In the genomic region with DNA sequence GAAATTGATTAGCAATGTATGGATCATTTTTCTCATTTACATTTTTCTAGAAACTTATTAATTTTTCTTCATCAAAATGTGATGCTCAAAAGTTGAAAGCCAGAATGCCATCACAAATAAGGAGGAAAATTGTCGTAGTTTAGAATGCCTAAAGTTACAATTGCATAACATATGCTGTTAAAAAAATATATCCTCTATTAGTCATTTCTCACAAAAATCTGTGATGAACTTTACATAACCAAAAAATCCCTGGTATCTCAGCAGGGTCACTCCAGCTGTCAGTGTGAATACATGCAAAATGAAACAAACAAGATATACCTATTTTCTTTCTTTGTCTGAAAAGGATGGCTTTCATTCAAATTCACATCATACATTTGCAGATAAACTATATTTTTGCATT, we compare ENCODE assay signal across 19 cellular contexts.
"Had no signal": no experiment of that assay in that cellular context is flagged by ENCODE, and none has a peak within 500 bp of the region (broad histone marks: within the 10 kb centered on the region; RNA-seq: fewer than 3 reads in every experiment).

No MANE protein-coding gene starts in this region.

- H2AFZ ChIP-seq: hepatocyte had no signal

- H3K4me1 Mint-ChIP-seq: activated CD8-positive, alpha-beta memory T cell treated with anti-CD3 and anti-CD28 coated beads, Interleukin-2, amount 10 ng/mL, durations not matched to agents 7 days and 5 days; stimulated activated naive CD8-positive, alpha-beta T cell treated with anti-CD3 and anti-CD28 coated beads, Interleukin-15, amount 100 ng/mL, for 72 hours had no signal

- H3K9me3 ChIP-seq: testis had no signal

- H3K27ac ChIP-seq: coronary artery, hepatocyte, testis had no signal

- H3K4me2 ChIP-seq: hepatocyte had no signal

- H3K27ac Mint-ChIP-seq: activated CD8-positive, alpha-beta memory T cell treated with anti-CD3 and anti-CD28 coated beads, Interleukin-2, amount 10 ng/mL, durations not matched to agents 7 days and 5 days; activated naive CD8-positive, alpha-beta T cell; nephron progenitor cell; stimulated activated naive CD8-positive, alpha-beta T cell treated with anti-CD3 and anti-CD28 coated beads, Interleukin-15, amount 100 ng/mL, for 72 hours had no signal

- H3K27me3 Mint-ChIP-seq: activated CD8-positive, alpha-beta memory T cell treated with anti-CD3 and anti-CD28 coated beads, Interleukin-2, amount 10 ng/mL, durations not matched to agents 7 days and 5 days; activated naive CD8-positive, alpha-beta T cell; stimulated activated naive CD8-positive, alpha-beta T cell treated with anti-CD3 and anti-CD28 coated beads, Interleukin-15, amount 100 ng/mL, for 72 hours had no signal

- H3K9me3 Mint-ChIP-seq: activated T-cell treated with anti-CD3 and anti-CD28 coated beads, Interleukin-2, amount 50 U/mL, for 4 hours; nephron progenitor cell; stimulated activated naive CD8-positive, alpha-beta T cell treated with anti-CD3 and anti-CD28 coated beads, Interleukin-15, amount 100 ng/mL, for 72 hours had no signal

- H3K4me3 ChIP-seq: coronary artery, hepatocyte, testis had no signal

- H3K4me3 Mint-ChIP-seq: activated CD8-positive, alpha-beta memory T cell treated with anti-CD3 and anti-CD28 coated beads, Interleukin-2, amount 10 ng/mL, durations not matched to agents 7 days and 5 days; activated naive CD8-positive, alpha-beta T cell; activated T-cell treated with anti-CD3 and anti-CD28 coated beads, Interleukin-2, amount 50 U/mL, for 4 hours; nephron progenitor cell; stimulated activated naive CD8-positive, alpha-beta T cell treated with anti-CD3 and anti-CD28 coated beads, Interleukin-15, amount 100 ng/mL, for 72 hours had no signal

- H3K79me2 ChIP-seq: hepatocyte had no signal

- DNase-seq: activated CD4-positive, alpha-beta T cell treated with anti-CD3 and anti-CD28 coated beads, Interleukin-2, amount 50 U/mL, for 4 hours; activated CD4-positive, CD25-positive, alpha-beta regulatory T cell treated with anti-CD3 and anti-CD28 coated beads, Interleukin-2, amount 50 U/mL, for 72 hours; activated CD8-positive, alpha-beta memory T cell treated with anti-CD3 and anti-CD28 coated beads, Interleukin-2, amount 10 ng/mL, durations not matched to agents 7 days and 5 days; activated effector memory CD4-positive, alpha-beta T cell treated with anti-CD3 and anti-CD28 coated beads, Interleukin-2, amount 50 U/mL, for 16 hours; activated T-cell treated with anti-CD3 and anti-CD28 coated beads, Interleukin-2, amount 50 U/mL, for 4 hours; aorta; caudate nucleus; effector CD4-positive, alpha-beta T cell; kidney glomerular epithelial cell; mesendoderm; nephron progenitor cell; stimulated activated CD4-positive, alpha-beta T cell treated with anti-CD3 and anti-CD28 coated beads, Interleukin-4, amount 100 ng/mL, for 4 hours; stimulated activated naive CD8-positive, alpha-beta T cell treated with anti-CD3 and anti-CD28 coated beads, Interleukin-15, amount 100 ng/mL, for 72 hours; T-helper 9 cell; testis had no signal

- H3K27me3 ChIP-seq: hepatocyte, testis had no signal

- FAIRE-seq: endothelial cell of umbilical vein had no signal

- H3K4me1 ChIP-seq: testis had no signal

- H3K36me3 Mint-ChIP-seq: activated CD8-positive, alpha-beta memory T cell treated with anti-CD3 and anti-CD28 coated beads, Interleukin-2, amount 10 ng/mL, durations not matched to agents 7 days and 5 days; activated naive CD8-positive, alpha-beta T cell had no signal
